8 cellular contexts compared by ENCODE assay signal in genomic region chr2:28624798-28625701, GRCh38.
DNase-seq lines count a peak whose midpoint lies in the region; ATAC-seq and TF ChIP-seq lines count a peak whose summit lies in the region.

No MANE protein-coding gene starts in this region.

- no peak for TF ChIP-seq POLR2A in NB4 (IDR thresholded peaks at IDR 0.05; ENCODE audit: extremely low read depth, insufficient read length)

- intact Hi-C loops in left cardiac atrium (cut with DNase I) = no loop called here

- no peak overlapping the region for H3K4me3 ChIP-seq in NB4 (ENCODE audit: low read depth, low read length)

- DNase-seq in NB4 (ENCODE audit: low read depth) (peak; percentile 75), left cardiac atrium (peak; percentile 47), retina (peak; percentile 45), NCI-H2081 (lab: John Stamatoyannopoulos, UW) (no peak)
- peak; percentile 58 for DNase-seq in activated T-helper 9 cell treated with anti-CD3 and anti-CD28 coated beads, Interleukin-2, amount 50 U/mL, for 16 hours (ENCODE audit: low read depth)

- no peak for TF ChIP-seq CTCF in NB4 (IDR thresholded peaks at IDR 0.05; ENCODE audit: low read depth, low read length)

- ATAC-seq in GM18909 (IDR thresholded peaks at IDR 0.05; ENCODE audit: poor library complexity, unreplicated experiment) (peak; percentile 68), left cardiac atrium (peak; percentile 39 to 73), GM21360 (IDR thresholded peaks at IDR 0.05; ENCODE audit: unreplicated experiment) (no peak), GM18861 (IDR thresholded peaks at IDR 0.05; ENCODE audit: unreplicated experiment) (no peak)

Comparison
In these comparisons a context has a peak if more than half of its experiments do, and no peak if none do; other contexts are left out.
1. ATAC-seq: peak in GM18909 (single experiment) and left cardiac atrium (2 of 2); none in GM21360 (single experiment) and GM18861 (single experiment).
2. DNase-seq: peak in NB4 (single experiment), activated T-helper 9 cell treated with anti-CD3 and anti-CD28 coated beads, Interleukin-2, amount 50 U/mL, for 16 hours (single experiment), left cardiac atrium (single experiment) and retina (single experiment); none in NCI-H2081 (0 of 2).